21 cellular contexts compared by ENCODE assay signal in the genomic region with DNA sequence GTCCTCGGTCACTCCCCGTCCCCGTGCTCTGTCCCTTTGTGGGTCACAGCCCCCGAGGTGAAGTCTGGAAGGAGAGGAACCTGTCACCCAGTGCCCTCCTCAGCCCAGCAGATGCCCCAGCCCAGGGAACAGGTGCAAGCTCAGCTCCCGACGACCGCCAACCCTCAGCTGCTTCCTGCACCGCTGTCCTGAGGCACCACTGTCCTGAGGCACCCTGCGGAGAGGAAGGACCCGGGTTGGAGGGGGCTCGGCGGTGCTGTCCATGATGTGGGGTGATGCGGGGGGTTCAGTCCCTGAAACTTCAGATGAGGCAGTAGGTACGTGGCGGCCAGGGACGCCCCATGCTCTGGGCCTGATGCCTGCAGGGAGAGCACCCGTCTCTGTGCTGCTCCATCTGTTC.
"Had no signal": no experiment of that assay in that cellular context is flagged by ENCODE, and none has a peak within 500 bp of the region (broad histone marks: within the 10 kb centered on the region; RNA-seq: fewer than 3 reads in every experiment).

No MANE protein-coding gene starts in this region.

- H3K27ac ChIP-seq: coronary artery, foreskin keratinocyte, parathyroid adenoma, suprapubic skin, thyroid gland, upper lobe of left lung, uterus had no signal

- H3K36me3 Mint-ChIP-seq: naive B cell had no signal

- H3K9ac ChIP-seq: parathyroid adenoma had no signal

- H3K4me3 ChIP-seq: coronary artery, prostate gland, suprapubic skin, thyroid gland, upper lobe of left lung, uterus had no signal

- H3K4me3 Mint-ChIP-seq: endodermal cell, mesothelial cell of epicardium, nephron had no signal

- DNase-seq: effector CD4-positive, alpha-beta T cell; endodermal cell; erythroblast; foreskin keratinocyte; head of caudate nucleus; hippocampal formation; mammary epithelial cell; naive B cell; small intestine; stimulated activated CD4-positive, alpha-beta T cell treated with anti-CD3 and anti-CD28 coated beads, Interleukin-2, amount 100 ng/mL, for 48 hours; stimulated activated naive CD4-positive, alpha-beta T cell treated with Interleukin-2 at 50 U/mL for 16 hours; thyroid gland; uterus had no signal

- H3K9me3 Mint-ChIP-seq: endodermal cell, mesothelial cell of epicardium, naive B cell, nephron had no signal

- ATAC-seq: foreskin keratinocyte, sciatic nerve had no signal

- H3K27ac Mint-ChIP-seq: endodermal cell, mesothelial cell of epicardium had no signal

- H3K36me3 ChIP-seq: prostate gland, suprapubic skin, thyroid gland, upper lobe of left lung, uterus had no signal

- H3K27me3 ChIP-seq: foreskin keratinocyte, thyroid gland, upper lobe of left lung, uterus had no signal

- H3K4me1 Mint-ChIP-seq: endodermal cell had no signal

- H3K4me1 ChIP-seq: foreskin keratinocyte, parathyroid adenoma, prostate gland, thyroid gland, upper lobe of left lung, uterus had no signal

- H3K9me3 ChIP-seq: prostate gland, suprapubic skin, thyroid gland, upper lobe of left lung, uterus had no signal
